1 cellular context compared by ENCODE assay signal in genomic region chrX:13008189-13008533, GRCh38.
TF ChIP-seq lines count a peak whose summit lies in the region.

No MANE protein-coding gene starts in this region.

TF ChIP-seq in GM12878, 131 proteins besides CTCF, POLR2A, EP300 and RAD21 (continues in another document):
- 0 out of 2 replicates have a peak, but pooled peaks have one; percentile 7 for TF ChIP-seq ATF7 (IDR thresholded peaks at IDR 0.05; ENCODE audit: low read depth)
- no peak for TF ChIP-seq MEF2B (IDR thresholded peaks at IDR 0.05; ENCODE audit: partially characterized antibody, poor library complexity, severe bottlenecking)
- TF ChIP-seq ZZZ3 (IDR thresholded peaks at IDR 0.05; ENCODE audit: control insufficient read depth, insufficient read length, low read depth), result no peak
- no peak for TF ChIP-seq IKZF1 (conservative IDR thresholded peaks at IDR 0.05)
- peak; percentile 25; the same call in 1 of the 2 replicates for TF ChIP-seq SPI1 (IDR thresholded peaks at IDR 0.05; ENCODE audit: borderline replicate concordance, insufficient read depth, low read depth, low read length)
- TF ChIP-seq POLR2AphosphoS5 (IDR thresholded peaks at IDR 0.05; ENCODE audit: low read length), result 0 out of 2 replicates have a peak, but pooled peaks have one; percentile 33
- no peak for TF ChIP-seq ZBTB33 (IDR thresholded peaks at IDR 0.05)
- TF ChIP-seq BRCA1 (IDR thresholded peaks at IDR 0.05; ENCODE audit: low read depth, low read length), result no peak
- TF ChIP-seq PBX3 (IDR thresholded peaks at IDR 0.05; ENCODE audit: insufficient replicate concordance, low read depth, low read length), result no peak
- TF ChIP-seq ZNF207 (IDR thresholded peaks at IDR 0.05; ENCODE audit: borderline replicate concordance), result no peak
- no peak for TF ChIP-seq CREM (IDR thresholded peaks at IDR 0.05; ENCODE audit: low read depth)
- peak; percentile 54 for TF ChIP-seq SKIL (IDR thresholded peaks at IDR 0.05; ENCODE audit: low read depth, poor library complexity, severe bottlenecking)
- no peak for TF ChIP-seq TBL1XR1 (IDR thresholded peaks at IDR 0.05; ENCODE audit: low read depth, low read length)
- no peak for TF ChIP-seq SRF (IDR thresholded peaks at IDR 0.05; ENCODE audit: low read depth in 2 of 2, low read length in 2 of 2)
- TF ChIP-seq IRF4 (IDR thresholded peaks at IDR 0.05; ENCODE audit: low read depth, low read length), result 0 out of 2 replicates have a peak, but pooled peaks have one; percentile 6
- TF ChIP-seq BHLHE40 (IDR thresholded peaks at IDR 0.05; ENCODE audit: borderline replicate concordance in 1 of 2, low read depth in 2 of 2, low read length in 1 of 2), result 0 out of 4 replicates have a peak, but pooled peaks of 1 of the 2 experiments have one; percentile 21
- TF ChIP-seq ZNF274 (IDR thresholded peaks at IDR 0.05; ENCODE audit: insufficient read depth, insufficient read length), result no peak
- no peak for TF ChIP-seq IRF5 (IDR thresholded peaks at IDR 0.05; ENCODE audit: borderline replicate concordance)
- TF ChIP-seq JUNB (IDR thresholded peaks at IDR 0.05), result no peak
- no peak for TF ChIP-seq KLF5 (IDR thresholded peaks at IDR 0.05; ENCODE audit: partially characterized antibody)
- no peak for TF ChIP-seq E2F4 (IDR thresholded peaks at IDR 0.05; ENCODE audit: low read depth, low read length)
- TF ChIP-seq BCL11A (IDR thresholded peaks at IDR 0.05; ENCODE audit: low read depth, low read length), result 0 out of 2 replicates have a peak, but pooled peaks have one; percentile 52
- no peak for TF ChIP-seq MTA3 (IDR thresholded peaks at IDR 0.05; ENCODE audit: borderline replicate concordance, low read length)
- TF ChIP-seq TCF12 (IDR thresholded peaks at IDR 0.05; ENCODE audit: low read depth, low read length), result no peak
- TF ChIP-seq FOXM1 (IDR thresholded peaks at IDR 0.05; ENCODE audit: low read depth, low read length), result no peak
- no peak for TF ChIP-seq STAT1 (conservative IDR thresholded peaks at IDR 0.05)
- no peak for TF ChIP-seq ZBTB11 (CRISPR knock-in tag; IDR thresholded peaks at IDR 0.05)
- peak; percentile 98; the same call in 2 of the 3 replicates for TF ChIP-seq POU2F2 (IDR thresholded peaks at IDR 0.05; ENCODE audit: borderline replicate concordance, low read depth, low read length)
- 0 out of 2 replicates have a peak, but pooled peaks have one; percentile 51 for TF ChIP-seq ATF2 (IDR thresholded peaks at IDR 0.05; ENCODE audit: low read length)
- no peak for TF ChIP-seq REST (IDR thresholded peaks at IDR 0.05; ENCODE audit: low read depth, low read length)
- TF ChIP-seq RUNX3 (IDR thresholded peaks at IDR 0.05; ENCODE audit: low read length), result peak; percentile 33
- TF ChIP-seq ZNF24 (IDR thresholded peaks at IDR 0.05), result no peak
- 0 out of 2 replicates have a peak, but pooled peaks have one; percentile 23 for TF ChIP-seq SMC3 (IDR thresholded peaks at IDR 0.05; ENCODE audit: borderline replicate concordance, low read length)
- TF ChIP-seq CUX1 (IDR thresholded peaks at IDR 0.05; ENCODE audit: insufficient replicate concordance, low read depth, low read length), result no peak
- no peak for TF ChIP-seq IKZF2 (IDR thresholded peaks at IDR 0.05)
